In genomic region chrY:19167319-19167718, GRCh38 we compare ENCODE assay signal across 17 cellular contexts.
A peak's percentile ranks its signal among the peaks of the same experiment; 100 is the strongest.
DNase-seq lines count a peak whose midpoint lies in the region; ATAC-seq, FAIRE-seq and TF ChIP-seq lines count a peak whose summit lies in the region.
"Had no signal": no experiment of that assay in that cellular context is flagged by ENCODE, and none has a peak within 500 bp of the region (broad histone marks: within the 10 kb centered on the region; RNA-seq: fewer than 3 reads in every experiment).

No MANE protein-coding gene starts in this region.

- no peak overlapping the region for H2BK120ac ChIP-seq in H1 (replicated peaks; ENCODE audit: low read depth, low read length)

- H3K27ac ChIP-seq in H1 (ENCODE audit: low read depth, low read length) = no peak overlapping the region
- H3K27ac ChIP-seq: 22Rv1, A549, C4-2B had no signal

- H3K4me1 ChIP-seq in H1 (replicated peaks in 1 of 4; ENCODE audit: control insufficient read depth in 3 of 4, insufficient read depth in 4 of 4, low read length in 3 of 4) = no peaks in the 10 kb centered on the region
- H3K4me1 ChIP-seq: A549 had no signal

- H4K20me1 ChIP-seq in H1 (replicated peaks in 1 of 2; ENCODE audit: control insufficient read depth in 1 of 2, insufficient read depth in 2 of 2, low read length in 2 of 2) = no peaks in the 10 kb centered on the region

- no peak overlapping the region for H3K56ac ChIP-seq in H1 (replicated peaks; ENCODE audit: insufficient read length, low read depth, low read length)

- in situ Hi-C loops in Caki2 (cut with HindIII; ENCODE audit: low pct_unique_long_range_greater_than_20kb, low sequenced_read_pairs) = no loop called here

- H4K91ac ChIP-seq in H1 (replicated peaks; ENCODE audit: insufficient read length, low read length) = no peak overlapping the region

- no peak for TF ChIP-seq RAD21 in H1 (IDR thresholded peaks at IDR 0.05 in 1 of 2, conservative IDR thresholded peaks at IDR 0.05 in 1 of 2; ENCODE audit: low read depth in 2 of 2, low read length in 2 of 2)

- H2BK15ac ChIP-seq in H1 (ENCODE audit: low read length) = no peak overlapping the region

- H2BK12ac ChIP-seq in H1 (ENCODE audit: low read depth, low read length) = no peak overlapping the region

- H3K79me1 ChIP-seq in H1 (ENCODE audit: low read depth, low read length) = no peaks in the 10 kb centered on the region

- POLR2A ChIA-PET in H1 (lab: Charles Lee; ENCODE audit: partially characterized antibody) = no interaction called here

- H3K18ac ChIP-seq in H1 (ENCODE audit: extremely low read depth, low read length) = no peak overlapping the region

- no peak for TF ChIP-seq POLR2A in H1 (IDR thresholded peaks at IDR 0.05; ENCODE audit: control extremely low read depth in 1 of 2, low read depth in 2 of 2, low read length in 2 of 2)
- TF ChIP-seq POLR2A in GM12892 (IDR thresholded peaks at IDR 0.05; ENCODE audit: low read depth, low read length) = no peak

- H2BK20ac ChIP-seq in H1 (ENCODE audit: low read length) = no peak overlapping the region

- H3K4me3 ChIP-seq in H1 (ENCODE audit: extremely low read depth in 1 of 4, insufficient read depth in 2 of 4, low read depth in 3 of 4, low read length in 4 of 4) = no peak overlapping the region
- H3K4me3 ChIP-seq: A549 had no signal

- H3K23ac ChIP-seq in H1 (ENCODE audit: insufficient read length) = no peak overlapping the region

- H4K5ac ChIP-seq in H1 (ENCODE audit: insufficient read length, low read depth, low read length) = no peak overlapping the region

- no peak for ATAC-seq in GM18520 (IDR thresholded peaks at IDR 0.05; ENCODE audit: unreplicated experiment)
- ATAC-seq: A549 had no signal

- no peak overlapping the region for H3K4me2 ChIP-seq in H1 (ENCODE audit: insufficient read depth in 1 of 2, low read depth in 2 of 2, low read length in 2 of 2)
- H3K4me2 ChIP-seq: A549 had no signal

- H2AK5ac ChIP-seq in H1 (ENCODE audit: low read depth, low read length) = no peak overlapping the region

- CTCF ChIA-PET in H1 (lab: Charles Lee; ENCODE audit: partially characterized antibody) = no interaction called here

- FAIRE-seq in RCC 7860 (lab: Jason Lieb, UNC) = no peak
- FAIRE-seq in H1 (lab: Jason Lieb, UNC) = no peak
- FAIRE-seq in GM12892 (lab: Jason Lieb, UNC) = no peak
- FAIRE-seq: A549 had no signal

- H3K14ac ChIP-seq in H1 (ENCODE audit: insufficient read length) = no peak overlapping the region

- DNase-seq in Caki2 (ENCODE audit: low read depth) (peak; percentile 41), RCC 7860 (ENCODE audit: low spot score) (peak; percentile 77), H1 (ENCODE audit: low read depth in 1 of 2, low spot score in 2 of 2) (no peak), glomerular visceral epithelial cell (ENCODE audit: extremely low spot score) (peak; percentile 64), GM12892 (ENCODE audit: insufficient read length) (no peak), HCEC 1CT (no peak)
- DNase-seq: AML-193; Calu3; CD4-positive, alpha-beta T cell; DMS79 treated with DMSO at 0.1 percent for 48 hours; GF-D8; GOT3; H9 had no signal

- H3K27me3 ChIP-seq in H1 (replicated peaks in 1 of 4; ENCODE audit: control insufficient read depth in 3 of 4, extremely low read depth in 1 of 4, insufficient read depth in 3 of 4, low read length in 3 of 4) = no peaks in the 10 kb centered on the region

- H2BK5ac ChIP-seq in H1 (ENCODE audit: low read depth, low read length) = no peak overlapping the region

- no peak overlapping the region for H4K8ac ChIP-seq in H1 (ENCODE audit: extremely low read depth, insufficient read depth, low read length)

- H3K23me2 ChIP-seq in H1 (ENCODE audit: low read depth, low read length) = no peaks in the 10 kb centered on the region

- no peak for TF ChIP-seq EP300 in H1 (IDR thresholded peaks at IDR 0.05; ENCODE audit: borderline replicate concordance in 1 of 2, low read depth in 2 of 2, low read length in 2 of 2)

- H3K9me3 ChIP-seq in H1 (ENCODE audit: insufficient read depth in 2 of 2, low read depth in 1 of 2, low read length in 1 of 2) = peaks cover 1 to 4% of the 10 kb centered on the region in 2 experiments; a peak in 1 of 4 replicates
- H3K9me3 ChIP-seq: A549 had no signal

- H3K4ac ChIP-seq in H1 (replicated peaks; ENCODE audit: insufficient read length, low read depth, low read length) = no peak overlapping the region

- 90% methylated on average over 1 of the region's 9 CpGs; no CpG with 5 or more reads in 1 of the 2 experiments for WGBS in H1 (ENCODE audit: extremely low coverage in 1 of 2, insufficient coverage in 1 of 2, insufficient read length in 1 of 2, insufficient replicate concordance in 2 of 2, low coverage in 1 of 2, low lambda C conversion rate in 2 of 2, missing lambda C conversion rate in 1 of 2), 2 experiments

- no peaks in the 10 kb centered on the region for H3K79me2 ChIP-seq in H1 (ENCODE audit: control insufficient read depth in 1 of 2, insufficient read depth in 2 of 2, low read length in 2 of 2)

- TF ChIP-seq CTCF in H1 (IDR thresholded peaks at IDR 0.05; ENCODE audit: control extremely low read depth in 1 of 3, insufficient read depth in 1 of 3, low read depth in 1 of 3, low read length in 3 of 3) = no peak

- no peaks in the 10 kb centered on the region for H3K36me3 ChIP-seq in H1 (ENCODE audit: control insufficient read depth in 2 of 4, insufficient read depth in 4 of 4, low read length in 3 of 4)

- H2AFZ ChIP-seq in H1 (ENCODE audit: low read length) = 0 out of 2 replicates have a peak overlapping the region, but pooled peaks have one; percentile 32

- no peak overlapping the region for H3K9ac ChIP-seq in H1 (replicated peaks in 1 of 4; ENCODE audit: extremely low read depth in 1 of 4, low read depth in 3 of 4, low read length in 3 of 4)

TF ChIP-seq in H1, 55 proteins besides CTCF, POLR2A, EP300 and RAD21:
- no peak for TF ChIP-seq TBP (IDR thresholded peaks at IDR 0.05; ENCODE audit: low read depth, low read length)

Comparison
In these comparisons a context has a peak if more than half of its experiments do, and no peak if none do; other contexts are left out.
1. DNase-seq: peak in Caki2 (single experiment), RCC 7860 (single experiment) and glomerular visceral epithelial cell (single experiment); none in H1 (0 of 2), GM12892 (single experiment) and HCEC 1CT (single experiment).